ENCODE assay signal across 20 cellular contexts in genomic region chr14:65137648-65138317, GRCh38. TPM values are rescaled to one million over a fixed set of nuclear protein-coding genes. Genes with fewer than 3 reads are reported as not detected.
A peak's percentile ranks its signal among the peaks of the same experiment; 100 is the strongest.
DNase-seq lines count a peak whose midpoint lies in the region; ATAC-seq and TF ChIP-seq lines count a peak whose summit lies in the region.
"Had no signal": no experiment of that assay in that cellular context is flagged by ENCODE, and none has a peak within 500 bp of the region (broad histone marks: within the 10 kb centered on the region; RNA-seq: fewer than 3 reads in every experiment).

No MANE protein-coding gene starts in this region.

- no peaks in the 10 kb centered on the region for H3K9me3 ChIP-seq in heart right ventricle
- H3K9me3 ChIP-seq in right atrium auricular region: no peaks in the 10 kb centered on the region
- H3K9me3 ChIP-seq in effector memory CD4-positive, alpha-beta T cell (ENCODE audit: control insufficient read depth, low read length): no peaks in the 10 kb centered on the region
- H3K9me3 ChIP-seq: pancreas had no signal

- no peaks in the 10 kb centered on the region for H3K36me3 ChIP-seq in heart right ventricle
- no peaks in the 10 kb centered on the region for H3K36me3 ChIP-seq in right atrium auricular region
- H3K36me3 ChIP-seq in effector memory CD4-positive, alpha-beta T cell (ENCODE audit: control insufficient read depth, insufficient read depth, low read length): no peaks in the 10 kb centered on the region
- H3K36me3 ChIP-seq: pancreas had no signal

- in situ Hi-C loops in ACHN (cut with HindIII; ENCODE audit: low pct_ligation_motif_present, low pct_unique_long_range_greater_than_20kb, low sequenced_read_pairs): no loop called here

- peak in 6 of 8 donors; percentile 20 to 58 (median 40) for ATAC-seq in heart right ventricle
- ATAC-seq: GM12878 had no signal

- no peaks in the 10 kb centered on the region for H3K9me3 Mint-ChIP-seq in type B pancreatic cell
- H3K9me3 Mint-ChIP-seq: endodermal cell had no signal

- no peaks in the 10 kb centered on the region for H3K27me3 ChIP-seq in heart right ventricle
- H3K27me3 ChIP-seq in right atrium auricular region: no peaks in the 10 kb centered on the region
- H3K27me3 ChIP-seq in effector memory CD4-positive, alpha-beta T cell (replicated peaks; ENCODE audit: control insufficient read depth, insufficient read depth, low read length, poor library complexity, severe bottlenecking): no peaks in the 10 kb centered on the region
- H3K27me3 ChIP-seq: pancreas had no signal

- no peak overlapping the region for H3K4me3 ChIP-seq in heart right ventricle
- H3K4me3 ChIP-seq in right atrium auricular region: no peak overlapping the region
- H3K4me3 ChIP-seq in effector memory CD4-positive, alpha-beta T cell (ENCODE audit: insufficient read depth, low read depth, low read length, poor library complexity, severe bottlenecking): no peak overlapping the region
- H3K4me3 ChIP-seq: GM12878, pancreas had no signal

- DNase-seq in heart right ventricle: peak in 1 of 2 donors; percentile 33
- DNase-seq in right atrium auricular region (ENCODE audit: low spot score): no peak
- DNase-seq in NCI-H526 treated with DMSO at 0.1 percent for 48 hours (lab: John Stamatoyannopoulos, UW): peak; percentile 87
- peak; percentile 46 for DNase-seq in fibroblast of peridontal ligament (ENCODE audit: extremely low read depth)
- no peak for DNase-seq in type B pancreatic cell (ENCODE audit: extremely low spot score, unreplicated experiment)
- no peak for DNase-seq in GDM1 (lab: John Stamatoyannopoulos, UW)
- no peak for DNase-seq in effector memory CD4-positive, alpha-beta T cell
- no peak for DNase-seq in ACHN
- DNase-seq: activated CD4-positive, alpha-beta T cell treated with anti-CD3 and anti-CD28 coated beads, Interleukin-2, amount 50 U/mL, for 4 hours; activated T-cell treated with anti-CD3 and anti-CD28 coated beads, Interleukin-2, amount 50 U/mL, for 1 hour; central memory CD4-positive, alpha-beta T cell; endodermal cell; foreskin melanocyte; pancreas; stimulated activated CD4-positive, alpha-beta T cell treated with anti-CD3 and anti-CD28 coated beads, Interleukin-4, amount 100 ng/mL, for 1 hour; substantia nigra; T-helper 1 cell had no signal

- H3K4me3 Mint-ChIP-seq in type B pancreatic cell: no peak overlapping the region
- H3K4me3 Mint-ChIP-seq: activated naive CD8-positive, alpha-beta T cell; endodermal cell had no signal

- 67 to 68% methylated on average over 9 of the region's 9 CpGs for WGBS in heart right ventricle, 2 donors

- intact Hi-C loops in heart right ventricle (cut with DNase I): no loop called here

- peaks cover 11% of the 10 kb centered on the region for H3K4me1 Mint-ChIP-seq in type B pancreatic cell (ENCODE audit: unreplicated experiment)

- no peaks in the 10 kb centered on the region for H3K36me3 Mint-ChIP-seq in type B pancreatic cell
- H3K36me3 Mint-ChIP-seq: activated naive CD8-positive, alpha-beta T cell had no signal

- H3K27ac Mint-ChIP-seq in type B pancreatic cell: peak overlapping the region; percentile 68
- H3K27ac Mint-ChIP-seq: activated naive CD8-positive, alpha-beta T cell; endodermal cell had no signal

- H3K4me1 ChIP-seq in heart right ventricle (peaks cover 0 to 4% (median 0%) of the 10 kb centered on the region in 9 donors), right atrium auricular region (no peaks in the 10 kb centered on the region)
- no peaks in the 10 kb centered on the region for H3K4me1 ChIP-seq in effector memory CD4-positive, alpha-beta T cell (ENCODE audit: control insufficient read depth, insufficient read depth, low read length, poor library complexity, severe bottlenecking)
- H3K4me1 ChIP-seq: pancreas had no signal

- TF ChIP-seq CTCF in heart right ventricle (IDR thresholded peaks at IDR 0.05): no peak
- no peak for TF ChIP-seq CTCF in right atrium auricular region (IDR thresholded peaks at IDR 0.05)
- TF ChIP-seq CTCF in type B pancreatic cell (conservative IDR thresholded peaks at IDR 0.05): no peak

- H3K27ac ChIP-seq in heart right ventricle (peak overlapping the region in 3 of 10 donors; percentile 5 to 51 (median 29)), right atrium auricular region (no peak overlapping the region)
- no peak overlapping the region for H3K27ac ChIP-seq in effector memory CD4-positive, alpha-beta T cell (ENCODE audit: insufficient read depth, low read length, poor library complexity, severe bottlenecking)
- H3K27ac ChIP-seq: pancreas, VCaP had no signal

- H3K27me3 Mint-ChIP-seq in type B pancreatic cell: no peaks in the 10 kb centered on the region
- H3K27me3 Mint-ChIP-seq: activated naive CD8-positive, alpha-beta T cell had no signal

RNA-seq across cellular contexts. Expression of gene MAX, which starts 35.5 kb away (rescaled TPM):
- total RNA-seq in heart right ventricle (10 to 100 TPM; 54.5 to 95.7 (median 73.7) TPM), right atrium auricular region (10 to 100 TPM; 37.0 to 67.5 TPM), type B pancreatic cell (ENCODE audit: low replicate concordance) (97.0 and 147 TPM in 2 replicates)
- 10 to 100 TPM; 35.7 to 50.0 TPM for polyA plus RNA-seq in heart right ventricle

Comparison
In these comparisons a context has a peak if more than half of its experiments do, and no peak if none do; other contexts are left out.
1. DNase-seq: peak in NCI-H526 treated with DMSO at 0.1 percent for 48 hours (single experiment) and fibroblast of peridontal ligament (single experiment); none in right atrium auricular region (single experiment), type B pancreatic cell (single experiment), GDM1 (single experiment), effector memory CD4-positive, alpha-beta T cell (0 of 3) and ACHN (single experiment).